ENCODE assay signal across 1 cellular context in genomic region chr20:25544316-25544715, GRCh38.
TF ChIP-seq lines count a peak whose summit lies in the region.

No MANE protein-coding gene starts in this region.

TF ChIP-seq in IMR-90, 13 proteins besides CTCF, POLR2A, EP300 and RAD21:
- TF ChIP-seq NFE2L2 (IDR thresholded peaks at IDR 0.05; ENCODE audit: low read depth, low read length), result no peak
- TF ChIP-seq USF2 (IDR thresholded peaks at IDR 0.05; ENCODE audit: low read depth, low read length), result no peak
- TF ChIP-seq ELK1 (IDR thresholded peaks at IDR 0.05; ENCODE audit: borderline replicate concordance, low read depth, low read length), result no peak
- no peak for TF ChIP-seq MXI1 (IDR thresholded peaks at IDR 0.05; ENCODE audit: borderline replicate concordance, low read depth, low read length)
- TF ChIP-seq MAFK (IDR thresholded peaks at IDR 0.05; ENCODE audit: low read depth, low read length), result no peak
- TF ChIP-seq MAZ (IDR thresholded peaks at IDR 0.05; ENCODE audit: borderline replicate concordance, low read depth, low read length), result no peak
- no peak for TF ChIP-seq CHD1 (IDR thresholded peaks at IDR 0.05; ENCODE audit: low read depth, low read length)
- no peak for TF ChIP-seq CEBPB (IDR thresholded peaks at IDR 0.05; ENCODE audit: low read depth, low read length)
- no peak for TF ChIP-seq RFX5 (IDR thresholded peaks at IDR 0.05; ENCODE audit: low read depth, low read length)
- TF ChIP-seq SMC3 (IDR thresholded peaks at IDR 0.05; ENCODE audit: low read depth, low read length), result no peak
- TF ChIP-seq RCOR1 (IDR thresholded peaks at IDR 0.05; ENCODE audit: insufficient replicate concordance, low read length), result no peak
- TF ChIP-seq FOS (IDR thresholded peaks at IDR 0.05; ENCODE audit: low read depth, low read length), result no peak
- TF ChIP-seq BHLHE40 (IDR thresholded peaks at IDR 0.05; ENCODE audit: low read depth, low read length), result no peak
